Comparison of ENCODE assay signal across 1 cellular context in the genomic region with DNA sequence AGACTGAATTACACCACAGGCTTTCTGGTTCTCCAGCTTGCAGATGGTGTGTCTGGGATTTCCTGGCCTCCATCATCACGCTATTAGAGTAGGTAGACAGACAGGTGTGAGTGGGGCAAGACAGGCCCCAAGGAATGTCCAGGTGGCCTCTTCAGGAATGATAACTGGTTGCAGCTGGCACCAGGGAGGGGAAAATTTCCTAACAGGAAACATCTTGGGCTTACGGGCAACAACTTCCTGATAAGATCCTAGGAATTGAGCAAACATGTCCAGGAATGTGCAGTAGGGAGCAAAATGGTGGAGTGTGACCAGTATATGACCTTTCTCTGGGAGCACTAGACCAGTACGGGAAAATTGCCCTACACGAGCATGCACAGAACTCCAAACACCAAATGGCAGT.
TF ChIP-seq lines count a peak whose summit lies in the region.

No MANE protein-coding gene starts in this region.

TF ChIP-seq in K562, 482 proteins besides CTCF, POLR2A, EP300 and RAD21:
- TF ChIP-seq KLF16 (IDR thresholded peaks at IDR 0.05) (0 out of 2 replicates have a peak, but pooled peaks have one; percentile 14), TGIF2 (CRISPR knock-in tag; IDR thresholded peaks at IDR 0.05) (no peak), STAT5B (CRISPR knock-in tag; IDR thresholded peaks at IDR 0.05) (no peak), ZNF324 (CRISPR knock-in tag; IDR thresholded peaks at IDR 0.05) (no peak), MCM2 (IDR thresholded peaks at IDR 0.05; ENCODE audit: low read depth) (no peak), KDM5B (IDR thresholded peaks at IDR 0.05; ENCODE audit: insufficient replicate concordance, low read depth, low read length) (no peak), ZNF232 (CRISPR knock-in tag; IDR thresholded peaks at IDR 0.05) (no peak), XRCC3 (IDR thresholded peaks at IDR 0.05) (no peak)
